In the genomic region with DNA sequence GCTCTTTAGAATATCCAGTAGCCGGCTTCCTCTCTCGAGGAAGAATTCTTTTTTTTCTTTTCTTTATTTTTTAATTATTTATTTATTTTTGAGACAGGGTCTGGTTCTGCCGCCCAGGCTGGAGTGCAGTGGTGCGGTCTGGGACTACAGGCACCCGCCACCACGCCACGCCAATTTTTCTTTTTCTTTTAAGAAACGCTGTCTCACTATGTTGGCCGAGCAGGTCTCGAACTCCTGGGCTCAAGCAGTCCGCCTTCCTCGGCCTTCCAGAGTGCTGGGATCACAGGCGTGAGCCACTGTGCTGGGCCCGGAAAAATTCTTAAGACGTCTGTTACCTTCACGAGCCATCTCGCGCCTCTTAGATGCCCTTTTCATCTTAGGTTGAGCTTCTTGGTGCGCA, we compare ENCODE assay signal across 8 cellular contexts. TPM values are rescaled to one million over a fixed set of nuclear protein-coding genes. Genes with fewer than 3 reads are reported as not detected.
DNase-seq lines count a peak whose midpoint lies in the region; ATAC-seq and TF ChIP-seq lines count a peak whose summit lies in the region.

No MANE protein-coding gene starts in this region.

- H3K4me3 ChIP-seq in CD4-positive, alpha-beta memory T cell (ENCODE audit: low read length in 2 of 2): peak overlapping the region; percentile 69 to 95
- peak overlapping the region; percentile 72 for H3K4me3 ChIP-seq in OCI-LY7 (ENCODE audit: low read depth, low read length, poor library complexity, severe bottlenecking)
- peak overlapping the region in 1 of 2 donors; percentile 77 for H3K4me3 ChIP-seq in neuronal stem cell (ENCODE audit: low read length in 2 of 2)

- peak overlapping the region; percentile 79 for H3K4me2 ChIP-seq in OCI-LY7 (ENCODE audit: low read length)
- H3K4me2 ChIP-seq in neuronal stem cell (ENCODE audit: insufficient read depth, low read length, poor library complexity, severe bottlenecking): peak overlapping the region; percentile 87

- no peak for ATAC-seq in HG03521 (IDR thresholded peaks at IDR 0.05; ENCODE audit: unreplicated experiment)
- no peak for ATAC-seq in left lobe of liver

- H3K27ac Mint-ChIP-seq in CD4-positive, alpha-beta memory T cell: peak overlapping the region in 6 of 7 donors; percentile 81 to 93 (median 88)
- no peak overlapping the region for H3K27ac Mint-ChIP-seq in endothelial cell (ENCODE audit: unreplicated experiment)

- H3K36me3 ChIP-seq in CD4-positive, alpha-beta memory T cell (ENCODE audit: insufficient read depth, low read length): no peaks in the 10 kb centered on the region
- H3K36me3 ChIP-seq in OCI-LY7 (ENCODE audit: insufficient read depth, low read length): no peaks in the 10 kb centered on the region
- H3K36me3 ChIP-seq in neuronal stem cell (replicated peaks in 1 of 2; ENCODE audit: control insufficient read depth in 2 of 2, insufficient read depth in 2 of 2, low read length in 2 of 2): no peaks in the 10 kb centered on the region

- H3K23ac ChIP-seq in neuronal stem cell (ENCODE audit: low read depth, low read length, poor library complexity): no peak overlapping the region

- H3K4me3 Mint-ChIP-seq in CD4-positive, alpha-beta memory T cell: peak overlapping the region; percentile 84 to 90 (median 87)
- peak overlapping the region; percentile 89 for H3K4me3 Mint-ChIP-seq in endothelial cell (ENCODE audit: unreplicated experiment)

- no peak overlapping the region for H2BK5ac ChIP-seq in neuronal stem cell (ENCODE audit: low read length)

- peaks cover 2% of the 10 kb centered on the region for H3K79me1 ChIP-seq in neuronal stem cell (ENCODE audit: low read depth, low read length)

- H4K8ac ChIP-seq in neuronal stem cell (ENCODE audit: low read depth, low read length): no peak overlapping the region

- WGBS in neuronal stem cell (ENCODE audit: extremely low coverage in 2 of 2, insufficient read length in 2 of 2, insufficient replicate concordance in 1 of 2), 2 donors: no CpG with 5 or more reads among the region's 19 CpGs

- CTCF ChIA-PET in CD4-positive, alpha-beta memory T cell (lab: Charles Lee; ENCODE audit: partially characterized antibody): no interaction called here
- CTCF ChIA-PET in OCI-LY7 (lab: Charles Lee; ENCODE audit: unreplicated experiment): no interaction called here

- peaks cover 21% of the 10 kb centered on the region; the same call in 1 of the 2 replicates for H4K20me1 ChIP-seq in OCI-LY7 (ENCODE audit: insufficient read depth, low read length)

- BruUV-seq in OCI-LY7 (replicated peaks; lab: Mats Ljungman, UMichigan): no TSS peak

- peak overlapping the region; percentile 89 for H3K27ac ChIP-seq in CD4-positive, alpha-beta memory T cell (ENCODE audit: low read depth, low read length)
- H3K27ac ChIP-seq in OCI-LY7 (ENCODE audit: low read depth, low read length, poor library complexity, severe bottlenecking) (peak overlapping the region; percentile 80), neuronal stem cell (replicated peaks; ENCODE audit: low read length) (no peak overlapping the region)

- TF ChIP-seq CTCF in OCI-LY7 (conservative IDR thresholded peaks at IDR 0.05; ENCODE audit: low read length): no peak
- no peak for TF ChIP-seq CTCF in endothelial cell (IDR thresholded peaks at IDR 0.05; ENCODE audit: unreplicated experiment)

- DNase-seq in CD4-positive, alpha-beta memory T cell: peak in 1 of 5 donors; percentile 41
- DNase-seq in OCI-LY7 (ENCODE audit: low spot score) (no peak), endothelial cell (ENCODE audit: low spot score) (no peak), neuronal stem cell (ENCODE audit: low spot score) (no peak), AG08396 (ENCODE audit: low spot score) (no peak), islet precursor cell (no peak), left lobe of liver (ENCODE audit: low spot score) (no peak)

- POLR2A ChIA-PET in CD4-positive, alpha-beta memory T cell (lab: Charles Lee; ENCODE audit: partially characterized antibody): interaction anchor here (0.6 to 1.6 kb wide), 5 partner anchors 38 to 1158 kb away, joined by 3 to 6 read pairs (median 3); a partner anchor contains a TSS
- POLR2A ChIA-PET in OCI-LY7 (lab: Charles Lee): interaction anchor here (0.6 to 1.3 kb wide), 3 partner anchors 13 to 334 kb away, joined by 4 to 5 read pairs (median 5); no protein-coding TSS in a partner anchor

- no peaks in the 10 kb centered on the region for H3K27me3 ChIP-seq in CD4-positive, alpha-beta memory T cell (ENCODE audit: insufficient read depth, low read length)
- no peaks in the 10 kb centered on the region for H3K27me3 ChIP-seq in neuronal stem cell (ENCODE audit: control insufficient read depth in 3 of 3, insufficient read depth in 3 of 3, low read depth in 1 of 3, low read length in 3 of 3)

- no peak overlapping the region for H4K91ac ChIP-seq in neuronal stem cell (ENCODE audit: low read depth, low read length, poor library complexity)

- peaks cover 0 to 2% of the 10 kb centered on the region in 2 donors for H3K36me3 Mint-ChIP-seq in CD4-positive, alpha-beta memory T cell
- peaks cover 3% of the 10 kb centered on the region for H3K36me3 Mint-ChIP-seq in endothelial cell (ENCODE audit: low read depth, unreplicated experiment)

- H3K9me2 ChIP-seq in OCI-LY7 (ENCODE audit: insufficient read depth, low read length): no peaks in the 10 kb centered on the region

- no peak overlapping the region for H2AK5ac ChIP-seq in neuronal stem cell (ENCODE audit: low read depth, low read length)

- no peak overlapping the region for H2BK120ac ChIP-seq in neuronal stem cell (ENCODE audit: low read depth, low read length)

- H3K79me2 ChIP-seq in OCI-LY7 (ENCODE audit: insufficient read depth, low read depth, low read length): peaks cover 33% of the 10 kb centered on the region

- no peak overlapping the region for H3K9ac ChIP-seq in neuronal stem cell (ENCODE audit: low read depth, low read length, poor library complexity)

- H2AFZ ChIP-seq in OCI-LY7 (ENCODE audit: low read length) (peak overlapping the region; percentile 88), neuronal stem cell (ENCODE audit: low read length) (peak overlapping the region; percentile 99)

- no peak overlapping the region for H3K14ac ChIP-seq in neuronal stem cell (ENCODE audit: low read length)

- peaks cover 30% of the 10 kb centered on the region for H3K4me1 ChIP-seq in CD4-positive, alpha-beta memory T cell (ENCODE audit: insufficient read depth, low read length)
- H3K4me1 ChIP-seq in OCI-LY7 (ENCODE audit: insufficient read depth, low read length, poor library complexity, severe bottlenecking) (peaks cover 35% of the 10 kb centered on the region), neuronal stem cell (ENCODE audit: control insufficient read depth in 2 of 2, insufficient read depth in 1 of 2, low read depth in 1 of 2, low read length in 2 of 2) (peaks cover 3 to 7% of the 10 kb centered on the region in 2 donors)

- peaks cover 22 to 40% (median 29%) of the 10 kb centered on the region in 4 donors for H3K4me1 Mint-ChIP-seq in CD4-positive, alpha-beta memory T cell
- peaks cover 14% of the 10 kb centered on the region for H3K4me1 Mint-ChIP-seq in endothelial cell (ENCODE audit: unreplicated experiment)

- peaks cover 0 to 2% of the 10 kb centered on the region in 2 donors for H3K27me3 Mint-ChIP-seq in CD4-positive, alpha-beta memory T cell
- H3K27me3 Mint-ChIP-seq in endothelial cell (ENCODE audit: unreplicated experiment): peaks cover 10% of the 10 kb centered on the region

- peak overlapping the region; percentile 72 for H2BK15ac ChIP-seq in neuronal stem cell (ENCODE audit: low read length)

- intact Hi-C loops in CD4-positive, alpha-beta memory T cell (cut with micrococcal nuclease): loop anchor here (2.0 to 10.0 kb wide), 5 partner anchors 282 to 1359 kb away; a partner anchor contains a TSS
- intact Hi-C loops in OCI-LY7 (cut with micrococcal nuclease; ENCODE audit: unreplicated experiment): no loop called here

- no peaks in the 10 kb centered on the region for H3K9me3 Mint-ChIP-seq in CD4-positive, alpha-beta memory T cell
- no peaks in the 10 kb centered on the region for H3K9me3 Mint-ChIP-seq in endothelial cell (ENCODE audit: unreplicated experiment)

- H3K9me3 ChIP-seq in CD4-positive, alpha-beta memory T cell (ENCODE audit: control insufficient read depth in 1 of 2, low read length in 2 of 2): no peaks in the 10 kb centered on the region
- H3K9me3 ChIP-seq in OCI-LY7 (ENCODE audit: low read length) (no peaks in the 10 kb centered on the region), neuronal stem cell (replicated peaks in 1 of 2; ENCODE audit: control insufficient read depth in 2 of 2, insufficient read depth in 1 of 2, low read depth in 1 of 2, low read length in 2 of 2) (no peaks in the 10 kb centered on the region)

- H3K18ac ChIP-seq in neuronal stem cell (ENCODE audit: low read length): peak overlapping the region; percentile 96

- no peak overlapping the region for H3K4ac ChIP-seq in neuronal stem cell (ENCODE audit: low read length)

- H2BK12ac ChIP-seq in neuronal stem cell (ENCODE audit: low read length): no peak overlapping the region

RNA-seq across cellular contexts. Expression of a gene that starts 0.9 kb away (rescaled TPM):
- 10 to 100 TPM; 47.5 to 47.6 TPM for total RNA-seq in CD4-positive, alpha-beta memory T cell
- 10 to 100 TPM in 1 of 2 donors, 1 to 10 TPM in 1; 6.3 to 15.3 TPM for polyA plus RNA-seq in CD4-positive, alpha-beta memory T cell
- 12.2 and 17.4 TPM in 2 replicates for total RNA-seq in OCI-LY7 (2014; rRNA removed; shearing (Covaris generic))
- total RNA-seq in OCI-LY7 (2022) (32.3 and 41.6 TPM in 2 replicates), endothelial cell (ENCODE audit: unreplicated experiment) (31.7 TPM), left lobe of liver (14.7 TPM)
- 21.7 TPM for polyA plus RNA-seq in neuronal stem cell (2013, experiment 1 of 2)
- 21.7 TPM for polyA plus RNA-seq in neuronal stem cell (2013, experiment 2 of 2)
